21 cellular contexts compared by ENCODE assay signal in genomic region chr3:72700106-72700505, GRCh38.
DNase-seq lines count a peak whose midpoint lies in the region; ATAC-seq and TF ChIP-seq lines count a peak whose summit lies in the region.
"Had no signal": no experiment of that assay in that cellular context is flagged by ENCODE, and none has a peak within 500 bp of the region (broad histone marks: within the 10 kb centered on the region; RNA-seq: fewer than 3 reads in every experiment).

No MANE protein-coding gene starts in this region.

- ATAC-seq in GM18861 (IDR thresholded peaks at IDR 0.05; ENCODE audit: unreplicated experiment): no peak

- H3K9ac ChIP-seq in endodermal cell (ENCODE audit: extremely low read depth, low read length, poor library complexity, severe bottlenecking) (no peak overlapping the region), neural progenitor cell (no peak overlapping the region)
- H3K9ac ChIP-seq: BLaER1 treated with 17β-estradiol and CSF1 and Interleukin-3, amounts not matched to agents 10 nM and 100 nM had no signal

- H3F3A ChIP-seq in neural progenitor cell (ENCODE audit: low read depth): peaks cover 6% of the 10 kb centered on the region

- H3K27ac Mint-ChIP-seq in endodermal cell (peak overlapping the region; percentile 14), neural progenitor cell (no peak overlapping the region)
- H3K27ac Mint-ChIP-seq: CD4-positive, alpha-beta T cell; CD8-positive, alpha-beta memory T cell had no signal

- H3K4me1 ChIP-seq in endodermal cell (ENCODE audit: control insufficient read depth, insufficient read depth, low read length): peaks cover 14% of the 10 kb centered on the region
- H3K4me1 ChIP-seq in neural progenitor cell: peaks cover 10% of the 10 kb centered on the region
- H3K4me1 ChIP-seq: BE2C had no signal

- no peaks in the 10 kb centered on the region for H3K79me2 ChIP-seq in neural progenitor cell (ENCODE audit: low read depth)

- H3K4me3 Mint-ChIP-seq in endodermal cell (no peak overlapping the region), neural progenitor cell (peak overlapping the region; percentile 24)
- H3K4me3 Mint-ChIP-seq: CD14-positive monocyte; CD4-positive, alpha-beta T cell; CD8-positive, alpha-beta memory T cell had no signal

- no peak overlapping the region for H3K4me3 ChIP-seq in endodermal cell (ENCODE audit: low read length)
- no peak overlapping the region for H3K4me3 ChIP-seq in neural progenitor cell
- H3K4me3 ChIP-seq: BLaER1 treated with 17β-estradiol and CSF1 and Interleukin-3, amounts not matched to agents 10 nM and 100 nM had no signal

- DNase-seq in ELF-1 (ENCODE audit: low read depth, low spot score) (peak; percentile 88), endodermal cell (no peak), neural progenitor cell (ENCODE audit: low spot score) (no peak), NCI-H2081 (lab: John Stamatoyannopoulos, UW) (no peak), NCI-H187 treated with DMSO at 0.1 percent for 48 hours (lab: John Stamatoyannopoulos, UW) (no peak)
- DNase-seq: ACHN; AML-193; BE2C; CD4-positive, alpha-beta T cell; CD8-positive, alpha-beta memory T cell; DMS 273 treated with DMSO at 0.1 percent for 48 hours; DMS79; EL; GF-D8; GOT3; H7; HCEC 1CT had no signal

- H3K27me3 ChIP-seq in endodermal cell (ENCODE audit: control insufficient read depth, insufficient read depth, low read length, poor library complexity, severe bottlenecking): no peaks in the 10 kb centered on the region
- no peaks in the 10 kb centered on the region for H3K27me3 ChIP-seq in neural progenitor cell
- H3K27me3 ChIP-seq: BE2C; BLaER1 treated with 17β-estradiol and CSF1 and Interleukin-3, amounts not matched to agents 10 nM and 100 nM had no signal

- H3K4me2 ChIP-seq in neural progenitor cell: no peak overlapping the region
- H3K4me2 ChIP-seq: BLaER1 treated with 17β-estradiol and CSF1 and Interleukin-3, amounts not matched to agents 10 nM and 100 nM had no signal

- no peaks in the 10 kb centered on the region for H3K27me3 Mint-ChIP-seq in endodermal cell (ENCODE audit: insufficient read depth)
- peaks cover 4% of the 10 kb centered on the region for H3K27me3 Mint-ChIP-seq in neural progenitor cell (ENCODE audit: insufficient read depth, low read depth)
- H3K27me3 Mint-ChIP-seq: CD4-positive, alpha-beta T cell had no signal

- H3K36me3 Mint-ChIP-seq in endodermal cell (ENCODE audit: low read depth) (no peaks in the 10 kb centered on the region), neural progenitor cell (no peaks in the 10 kb centered on the region)
- H3K36me3 Mint-ChIP-seq: CD14-positive monocyte; CD8-positive, alpha-beta memory T cell had no signal

- 97 to 100% methylated on average over 2 of the region's 2 CpGs for WGBS in endodermal cell (ENCODE audit: insufficient coverage in 1 of 2, insufficient read length in 1 of 2), 2 experiments

- TF ChIP-seq CTCF in endodermal cell (conservative IDR thresholded peaks at IDR 0.05): no peak
- no peak for TF ChIP-seq CTCF in neural progenitor cell (IDR thresholded peaks at IDR 0.05)

- H4K20me1 ChIP-seq in neural progenitor cell (ENCODE audit: low read depth): no peaks in the 10 kb centered on the region
- H4K20me1 ChIP-seq: BLaER1 treated with 17β-estradiol and CSF1 and Interleukin-3, amounts not matched to agents 10 nM and 100 nM had no signal

- no peak overlapping the region for H3K27ac ChIP-seq in endodermal cell (ENCODE audit: low read depth, low read length)
- H3K27ac ChIP-seq in neural progenitor cell: no peak overlapping the region
- H3K27ac ChIP-seq: 22Rv1; BLaER1 treated with 17β-estradiol and CSF1 and Interleukin-3, amounts not matched to agents 10 nM and 100 nM had no signal

- H3K9me3 Mint-ChIP-seq in endodermal cell (no peaks in the 10 kb centered on the region), neural progenitor cell (peaks cover 3% of the 10 kb centered on the region)
- H3K9me3 Mint-ChIP-seq: CD14-positive monocyte; CD4-positive, alpha-beta T cell; CD8-positive, alpha-beta memory T cell had no signal

- H3K36me3 ChIP-seq in endodermal cell (ENCODE audit: control insufficient read depth, insufficient read depth, low read length) (no peaks in the 10 kb centered on the region), neural progenitor cell (no peaks in the 10 kb centered on the region)
- H3K36me3 ChIP-seq: BE2C; BLaER1 treated with 17β-estradiol and CSF1 and Interleukin-3, amounts not matched to agents 10 nM and 100 nM had no signal

- peaks cover 32% of the 10 kb centered on the region for H3K4me1 Mint-ChIP-seq in endodermal cell
- peaks cover 6% of the 10 kb centered on the region for H3K4me1 Mint-ChIP-seq in neural progenitor cell
- H3K4me1 Mint-ChIP-seq: CD8-positive, alpha-beta memory T cell had no signal

- H3K9me3 ChIP-seq in endodermal cell (ENCODE audit: control insufficient read depth, low read length) (no peaks in the 10 kb centered on the region), neural progenitor cell (ENCODE audit: low read depth) (no peaks in the 10 kb centered on the region)
- H3K9me3 ChIP-seq: BE2C; BLaER1 treated with 17β-estradiol and CSF1 and Interleukin-3, amounts not matched to agents 10 nM and 100 nM had no signal

- no peak overlapping the region for H2AFZ ChIP-seq in neural progenitor cell (replicated peaks)
